Comparison of ENCODE assay signal across 31 cellular contexts in the genomic region with DNA sequence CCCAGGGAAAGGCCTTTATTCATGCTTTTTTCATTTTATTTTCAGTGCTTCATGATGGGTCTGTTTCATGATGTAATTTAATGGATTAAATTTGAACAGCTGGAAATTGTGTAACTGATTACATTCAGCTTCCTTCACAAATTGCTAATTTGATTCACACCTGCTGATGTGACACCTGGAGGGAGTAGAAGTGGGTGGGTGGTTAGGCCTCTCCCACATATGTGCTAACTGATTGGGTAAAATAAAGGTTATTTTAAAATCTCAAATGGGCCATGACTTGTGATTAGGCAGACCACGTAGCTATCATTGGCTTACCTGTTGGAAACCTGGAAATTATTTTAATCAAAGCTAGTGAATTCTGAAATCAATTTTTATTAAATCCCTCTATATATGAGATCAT.
"Had no signal": no experiment of that assay in that cellular context is flagged by ENCODE, and none has a peak within 500 bp of the region (broad histone marks: within the 10 kb centered on the region; RNA-seq: fewer than 3 reads in every experiment).

No MANE protein-coding gene starts in this region.

- ATAC-seq: activated CD8-positive, alpha-beta T cell treated with anti-CD3 and anti-CD28 coated beads for 36 hours; activated T-cell treated with anti-CD3 and anti-CD28 coated beads, Interleukin-2, amount 50 U/mL, for 72 hours; activated T-helper 17 cell treated with anti-CD3 and anti-CD28 coated beads, Interleukin-2, amount 50 U/mL, for 72 hours; Right ventricle myocardium inferior; SK-N-SH treated with all-trans-retinoic acid at 6 μM for 48 hours; T-cell; T-helper 17 cell had no signal

- H3K27ac Mint-ChIP-seq: activated CD4-positive, alpha-beta T cell treated with anti-CD3 and anti-CD28 coated beads, Interleukin-2, amount 10 ng/mL, durations not matched to agents 24 days and 14 days; activated CD8-positive, alpha-beta T cell treated with anti-CD3 and anti-CD28 coated beads for 36 hours; activated naive CD8-positive, alpha-beta T cell treated with anti-CD3 and anti-CD28 coated beads, Interleukin-2, amount 10 ng/mL, durations not matched to agents 7 days and 5 days; activated T-cell treated with anti-CD3 and anti-CD28 coated beads, Interleukin-2, amount 50 U/mL, for 72 hours; activated T-helper 17 cell treated with anti-CD3 and anti-CD28 coated beads, Interleukin-2, amount 50 U/mL, for 72 hours; IgD-negative memory B cell; T-cell; T-helper 17 cell had no signal

- H3K36me3 Mint-ChIP-seq: activated naive CD8-positive, alpha-beta T cell treated with anti-CD3 and anti-CD28 coated beads, Interleukin-2, amount 10 ng/mL, durations not matched to agents 7 days and 5 days; T-cell had no signal

- H3K9me3 Mint-ChIP-seq: activated CD4-positive, alpha-beta T cell treated with anti-CD3 and anti-CD28 coated beads, Interleukin-2, amount 10 ng/mL, durations not matched to agents 24 days and 14 days; activated CD8-positive, alpha-beta T cell treated with anti-CD3 and anti-CD28 coated beads for 36 hours; activated naive CD8-positive, alpha-beta T cell treated with anti-CD3 and anti-CD28 coated beads, Interleukin-2, amount 10 ng/mL, durations not matched to agents 7 days and 5 days; activated T-cell treated with anti-CD3 and anti-CD28 coated beads, Interleukin-2, amount 50 U/mL, for 72 hours; activated T-helper 17 cell treated with anti-CD3 and anti-CD28 coated beads, Interleukin-2, amount 50 U/mL, for 72 hours; central memory CD8-positive, alpha-beta T cell; IgD-negative memory B cell; T-cell had no signal

- DNase-seq: activated CD4-positive, alpha-beta T cell treated with anti-CD3 and anti-CD28 coated beads, Interleukin-2, amount 10 ng/mL, durations not matched to agents 24 days and 14 days; activated CD4-positive, alpha-beta T cell treated with anti-CD3 and anti-CD28 coated beads, Interleukin-2, amount 50 U/mL, for 4 hours; activated CD4-positive, CD25-positive, alpha-beta regulatory T cell; activated CD8-positive, alpha-beta T cell treated with anti-CD3 and anti-CD28 coated beads for 36 hours; activated effector memory CD4-positive, alpha-beta T cell treated with anti-CD3 and anti-CD28 coated beads, Interleukin-2, amount 50 U/mL, for 16 hours; activated naive CD4-positive, alpha-beta T cell; activated naive CD4-positive, alpha-beta T cell treated with anti-CD3 and anti-CD28 coated beads, Interleukin-2, amount 50 U/mL, for 16 hours; activated naive CD8-positive, alpha-beta T cell treated with anti-CD3 and anti-CD28 coated beads, Interleukin-2, amount 10 ng/mL, durations not matched to agents 7 days and 5 days; activated T-cell treated with anti-CD3 and anti-CD28 coated beads, Interleukin-2, amount 50 U/mL, for 1 hour; activated T-cell treated with anti-CD3 and anti-CD28 coated beads, Interleukin-2, amount 50 U/mL, for 72 hours; amygdala; colonic mucosa; Karpas-422; KBM-7; NCI-H1105; NCI-H1436 treated with DMSO at 0.1 percent for 48 hours; NCI-H187 treated with DMSO at 0.1 percent for 48 hours; NCI-H2227 treated with DMSO at 0.1 percent for 48 hours; NCI-H446; NCI-H510A treated with DMSO at 0.1 percent for 48 hours; NCI-H526 treated with DMSO at 0.1 percent for 48 hours; PC-9; SIG-M5; T-cell; T-helper 17 cell; WERI-Rb-1 had no signal
